ENCODE assay signal across 14 cellular contexts in the genomic region with DNA sequence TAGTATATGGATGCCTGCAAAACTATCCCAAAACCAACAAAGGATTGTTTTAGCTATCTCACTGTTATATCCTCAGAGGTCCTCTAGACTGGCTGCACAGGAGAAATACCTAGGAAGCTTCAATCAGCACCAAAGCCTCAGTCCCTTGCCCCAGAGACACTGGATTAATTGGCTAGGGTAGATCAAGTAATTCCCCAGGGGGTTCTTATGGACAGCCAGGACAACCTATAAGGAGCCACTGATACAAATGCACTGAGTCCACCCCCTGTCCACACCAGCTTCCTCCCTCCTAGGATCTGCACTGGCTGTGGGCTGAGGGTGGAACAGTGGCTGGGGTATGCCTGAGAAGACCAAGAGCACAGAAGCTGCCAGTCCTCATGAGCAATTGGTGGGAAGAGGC. TPM values are rescaled to one million over a fixed set of nuclear protein-coding genes. Genes with fewer than 3 reads are reported as not detected.
"Had no signal": no experiment of that assay in that cellular context is flagged by ENCODE, and none has a peak within 500 bp of the region (broad histone marks: within the 10 kb centered on the region; RNA-seq: fewer than 3 reads in every experiment).

No MANE protein-coding gene starts in this region.

- H3K36me3 ChIP-seq: cardiac muscle cell, thoracic aorta had no signal

- DNase-seq: activated CD4-positive, alpha-beta T cell treated with anti-CD3 and anti-CD28 coated beads for 1 hour; activated CD4-positive, alpha-beta T cell treated with anti-CD3 and anti-CD28 coated beads, Interleukin-2, amount 50 U/mL, for 48 hours; heart left ventricle; stimulated activated CD4-positive, alpha-beta T cell treated with anti-CD3 and anti-CD28 coated beads, Interleukin-12 subunit alpha, Interleukin-12 subunit beta, amount 100 ng/mL, for 4 hours; stomach had no signal

- H3K9me3 Mint-ChIP-seq: nephron; T-helper 2 cell treated with Interferon-gamma antibody and Interleukin-4, amounts not matched to agents 5 μg/mL and 100 μg/mL, for 36 hours had no signal

- FAIRE-seq: colon, endothelial cell of umbilical vein, frontal cortex, islet of Langerhans had no signal

- H3K4me3 ChIP-seq: cardiac muscle cell, heart left ventricle, stomach, thoracic aorta had no signal

- H3K4me1 ChIP-seq: stomach had no signal

- ATAC-seq: heart left ventricle had no signal

- H3K27ac ChIP-seq: cardiac muscle cell, stomach, thoracic aorta had no signal

- H3K9me3 ChIP-seq: heart left ventricle, stomach, thoracic aorta had no signal

- H3K27ac Mint-ChIP-seq: T-helper 2 cell treated with Interferon-gamma antibody and Interleukin-4, amounts not matched to agents 5 μg/mL and 100 μg/mL, for 36 hours had no signal

- H3K4me3 Mint-ChIP-seq: nephron; T-helper 2 cell treated with Interferon-gamma antibody and Interleukin-4, amounts not matched to agents 5 μg/mL and 100 μg/mL, for 36 hours had no signal

- H3K27me3 ChIP-seq: cardiac muscle cell, heart left ventricle, stomach had no signal

RNA-seq across cellular contexts. Expression of gene UPB1, which starts 51.5 kb away (rescaled TPM):
- total RNA-seq: fibroblast of lung had no signal
